ENCODE assay signal across 13 cellular contexts in genomic region chrY:7447881-7448516, GRCh38.
"Had no signal": no experiment of that assay in that cellular context is flagged by ENCODE, and none has a peak within 500 bp of the region (broad histone marks: within the 10 kb centered on the region; RNA-seq: fewer than 3 reads in every experiment).

No MANE protein-coding gene starts in this region.

- DNase-seq: activated CD4-positive, alpha-beta T cell treated with anti-CD3 and anti-CD28 coated beads, Interleukin-2, amount 50 U/mL, for 4 hours; activated CD4-positive, CD25-positive, alpha-beta regulatory T cell treated with anti-CD3 and anti-CD28 coated beads, Interleukin-2, amount 50 U/mL, for 72 hours; activated naive CD4-positive, alpha-beta T cell treated with anti-CD3 and anti-CD28 coated beads, Interleukin-2, amount 50 U/mL, for 16 hours; activated T-cell treated with anti-CD3 and anti-CD28 coated beads, Interleukin-2, amount 50 U/mL, for 1 hour; amniotic stem cell; cerebellar nuclear complex; left ventricle myocardium inferior; nephron progenitor cell; right lobe of liver; spleen; stimulated activated CD4-positive, alpha-beta T cell treated with anti-CD3 and anti-CD28 coated beads, Interleukin-1b, Interleukin-23, amount 100 ng/mL, for 48 hours; transverse colon had no signal

- H3K4me3 ChIP-seq: left ventricle myocardium inferior, prostate gland, right lobe of liver, spleen, transverse colon had no signal

- H3K27me3 ChIP-seq: right lobe of liver, spleen, transverse colon had no signal

- H3K36me3 ChIP-seq: left ventricle myocardium inferior, prostate gland, right lobe of liver, spleen, transverse colon had no signal

- H3K9me3 ChIP-seq: left ventricle myocardium inferior, prostate gland, right lobe of liver, spleen, transverse colon had no signal
